In the genomic region with DNA sequence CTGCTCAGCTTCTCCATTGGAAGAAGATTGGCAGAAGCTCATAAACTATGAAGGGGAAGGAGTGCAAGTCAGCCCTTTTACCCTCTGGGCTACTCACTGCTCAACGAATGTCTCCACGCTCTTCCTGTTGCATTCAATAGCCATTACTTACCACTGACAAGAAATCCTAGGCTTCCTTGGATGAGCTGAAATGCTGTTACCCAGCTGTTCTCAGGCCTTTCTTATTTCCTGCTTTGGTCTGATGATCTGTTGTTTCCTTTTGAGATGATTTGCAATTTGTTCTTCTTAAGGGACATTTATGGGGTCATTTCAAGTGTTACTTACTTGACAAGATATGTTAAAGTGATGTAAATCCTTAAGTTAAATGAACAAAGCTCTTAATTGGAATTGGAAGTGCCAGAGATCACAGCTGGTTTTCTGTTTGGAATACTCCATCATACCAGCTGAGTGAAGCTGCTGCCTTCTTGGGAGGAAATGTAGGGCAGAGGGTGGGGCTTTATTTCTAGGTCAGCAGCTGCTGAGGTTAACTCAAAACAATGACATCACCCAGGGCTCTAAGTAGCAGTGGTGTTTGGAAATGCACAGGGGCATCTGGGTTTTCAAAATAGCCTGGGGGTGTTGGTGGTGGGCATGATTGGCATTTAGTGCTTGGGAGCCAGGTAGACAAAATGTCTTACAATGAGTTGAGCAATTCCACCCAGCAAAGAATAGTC, we compare ENCODE assay signal across 9 cellular contexts.
DNase-seq lines count a peak whose midpoint lies in the region; ATAC-seq, FAIRE-seq and TF ChIP-seq lines count a peak whose summit lies in the region.
"Had no signal": no experiment of that assay in that cellular context is flagged by ENCODE, and none has a peak within 500 bp of the region (broad histone marks: within the 10 kb centered on the region; RNA-seq: fewer than 3 reads in every experiment).

No MANE protein-coding gene starts in this region.

- POLR2A ChIA-PET in WTC11 (lab: Charles Lee) = interaction anchor here (1.2 kb wide), 1 partner anchor 207 kb away, joined by 4 read pairs; a partner anchor contains a TSS

- H3K36me3 Mint-ChIP-seq in WTC11 = no peaks in the 10 kb centered on the region

- H3K27me3 Mint-ChIP-seq in WTC11 (ENCODE audit: low read depth) = peaks cover 3% of the 10 kb centered on the region; the same call in 1 of the 2 replicates

- H3K4me3 ChIP-seq in esophagus squamous epithelium (peak overlapping the region in 1 of 4 donors; percentile 15), pancreas (no peak overlapping the region)
- H3K4me3 ChIP-seq: cardiac muscle cell had no signal

- 41 to 54% methylated on average over 2 of the region's 2 CpGs for WGBS in esophagus squamous epithelium, 2 donors
- 69 to 81% methylated on average over 2 of the region's 2 CpGs for whole genome bisulfite sequencing in pancreas, 2 donors

- ATAC-seq in WTC11 (peak; percentile 59), pancreas (peak; percentile 55 to 86 (median 73)), GM18873 (IDR thresholded peaks at IDR 0.05; ENCODE audit: low FRiP score, unreplicated experiment) (no peak), HG02759 (IDR thresholded peaks at IDR 0.05; ENCODE audit: unreplicated experiment) (no peak)

- CTCF ChIA-PET in WTC11 (lab: Charles Lee) = interaction anchor here (1.3 to 2.7 kb wide), 4 partner anchors 9 to 324 kb away, joined by 5 to 28 read pairs (median 8); a partner anchor contains a TSS

- H3K27me3 ChIP-seq in esophagus squamous epithelium = peaks cover 0 to 5% (median 0%) of the 10 kb centered on the region in 4 donors
- H3K27me3 ChIP-seq in pancreas = no peaks in the 10 kb centered on the region
- H3K27me3 ChIP-seq: cardiac muscle cell had no signal

- DNase-seq in GM04504 (ENCODE audit: low read depth) = peak; percentile 29
- DNase-seq in WTC11 (ENCODE audit: low spot score) = no peak
- DNase-seq in esophagus squamous epithelium (lab: John Stamatoyannopoulos, UW) = no peak
- no peak for DNase-seq in pancreas
- DNase-seq in GM13976 (ENCODE audit: low spot score) = no peak
- no peak for DNase-seq in GM12891 (ENCODE audit: insufficient read length, low spot score)

- intact Hi-C loops in esophagus squamous epithelium (cut with DNase I) = no loop called here
- intact Hi-C loops in pancreas (cut with DNase I) = loop anchor here in 2 of 3 donors (10.0 kb wide), 2 partner anchors 195 to 295 kb away; no protein-coding TSS in a partner anchor

- H3K4me1 Mint-ChIP-seq in WTC11 = peaks cover 12% of the 10 kb centered on the region

- H3K9me3 Mint-ChIP-seq in WTC11 = no peaks in the 10 kb centered on the region

- H3K4me1 ChIP-seq in esophagus squamous epithelium (peaks cover 3 to 18% (median 9%) of the 10 kb centered on the region in 3 donors), pancreas (no peaks in the 10 kb centered on the region)

- no peaks in the 10 kb centered on the region for H3K36me3 ChIP-seq in esophagus squamous epithelium
- no peaks in the 10 kb centered on the region for H3K36me3 ChIP-seq in pancreas
- H3K36me3 ChIP-seq: cardiac muscle cell had no signal

- no peak for FAIRE-seq in pancreas (lab: Jason Lieb, UNC)
- no peak for FAIRE-seq in GM12891 (lab: Jason Lieb, UNC)

- TF ChIP-seq POLR2A in esophagus squamous epithelium (IDR thresholded peaks at IDR 0.05) (no peak), GM12891 (IDR thresholded peaks at IDR 0.05; ENCODE audit: low read depth, low read length) (no peak)

- peak overlapping the region; percentile 37; the same call in 1 of the 2 replicates for H3K27ac Mint-ChIP-seq in WTC11

- H3K27ac ChIP-seq in esophagus squamous epithelium = peak overlapping the region; percentile 53 to 80 (median 72)
- no peak overlapping the region for H3K27ac ChIP-seq in pancreas
- H3K27ac ChIP-seq: cardiac muscle cell had no signal

- H3K9me3 ChIP-seq in esophagus squamous epithelium (no peaks in the 10 kb centered on the region), pancreas (no peaks in the 10 kb centered on the region)

- H3K4me3 Mint-ChIP-seq in WTC11 = no peak overlapping the region

- TF ChIP-seq CTCF in WTC11 (IDR thresholded peaks at IDR 0.05) = no peak
- no peak for TF ChIP-seq CTCF in esophagus squamous epithelium (IDR thresholded peaks at IDR 0.05)
- no peak for TF ChIP-seq CTCF in pancreas (IDR thresholded peaks at IDR 0.05)
- no peak for TF ChIP-seq CTCF in GM13976 (IDR thresholded peaks at IDR 0.05; ENCODE audit: borderline replicate concordance, control extremely low read depth, extremely low read depth, insufficient read depth, missing control alignments)

- in situ Hi-C loops in GM13976 (cut with MboI; ENCODE audit: low sequenced_read_pairs, unreplicated experiment) = loop anchor here (10.0 kb wide), 1 partner anchor 205 kb away; a partner anchor contains a TSS

TF ChIP-seq in WTC11, 78 proteins besides CTCF, POLR2A, EP300 and RAD21 (continues in another document):
- TF ChIP-seq ZNF671 (CRISPR knock-in tag; IDR thresholded peaks at IDR 0.05) = no peak
- TF ChIP-seq, protein P1, sequence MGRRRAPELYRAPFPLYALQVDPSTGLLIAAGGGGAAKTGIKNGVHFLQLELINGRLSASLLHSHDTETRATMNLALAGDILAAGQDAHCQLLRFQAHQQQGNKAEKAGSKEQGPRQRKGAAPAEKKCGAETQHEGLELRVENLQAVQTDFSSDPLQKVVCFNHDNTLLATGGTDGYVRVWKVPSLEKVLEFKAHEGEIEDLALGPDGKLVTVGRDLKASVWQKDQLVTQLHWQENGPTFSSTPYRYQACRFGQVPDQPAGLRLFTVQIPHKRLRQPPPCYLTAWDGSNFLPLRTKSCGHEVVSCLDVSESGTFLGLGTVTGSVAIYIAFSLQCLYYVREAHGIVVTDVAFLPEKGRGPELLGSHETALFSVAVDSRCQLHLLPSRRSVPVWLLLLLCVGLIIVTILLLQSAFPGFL (CRISPR knock-in tag; IDR thresholded peaks at IDR 0.05; ENCODE audit: borderline replicate concordance) = no peak
- TF ChIP-seq NFATC4 (CRISPR knock-in tag; IDR thresholded peaks at IDR 0.05) = no peak
- TF ChIP-seq RORB (CRISPR knock-in tag; IDR thresholded peaks at IDR 0.05) = no peak
- TF ChIP-seq, protein P2, sequence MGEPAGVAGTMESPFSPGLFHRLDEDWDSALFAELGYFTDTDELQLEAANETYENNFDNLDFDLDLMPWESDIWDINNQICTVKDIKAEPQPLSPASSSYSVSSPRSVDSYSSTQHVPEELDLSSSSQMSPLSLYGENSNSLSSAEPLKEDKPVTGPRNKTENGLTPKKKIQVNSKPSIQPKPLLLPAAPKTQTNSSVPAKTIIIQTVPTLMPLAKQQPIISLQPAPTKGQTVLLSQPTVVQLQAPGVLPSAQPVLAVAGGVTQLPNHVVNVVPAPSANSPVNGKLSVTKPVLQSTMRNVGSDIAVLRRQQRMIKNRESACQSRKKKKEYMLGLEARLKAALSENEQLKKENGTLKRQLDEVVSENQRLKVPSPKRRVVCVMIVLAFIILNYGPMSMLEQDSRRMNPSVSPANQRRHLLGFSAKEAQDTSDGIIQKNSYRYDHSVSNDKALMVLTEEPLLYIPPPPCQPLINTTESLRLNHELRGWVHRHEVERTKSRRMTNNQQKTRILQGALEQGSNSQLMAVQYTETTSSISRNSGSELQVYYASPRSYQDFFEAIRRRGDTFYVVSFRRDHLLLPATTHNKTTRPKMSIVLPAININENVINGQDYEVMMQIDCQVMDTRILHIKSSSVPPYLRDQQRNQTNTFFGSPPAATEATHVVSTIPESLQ (CRISPR knock-in tag; IDR thresholded peaks at IDR 0.05) = no peak
- TF ChIP-seq, protein P3, sequence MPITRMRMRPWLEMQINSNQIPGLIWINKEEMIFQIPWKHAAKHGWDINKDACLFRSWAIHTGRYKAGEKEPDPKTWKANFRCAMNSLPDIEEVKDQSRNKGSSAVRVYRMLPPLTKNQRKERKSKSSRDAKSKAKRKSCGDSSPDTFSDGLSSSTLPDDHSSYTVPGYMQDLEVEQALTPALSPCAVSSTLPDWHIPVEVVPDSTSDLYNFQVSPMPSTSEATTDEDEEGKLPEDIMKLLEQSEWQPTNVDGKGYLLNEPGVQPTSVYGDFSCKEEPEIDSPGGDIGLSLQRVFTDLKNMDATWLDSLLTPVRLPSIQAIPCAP (CRISPR knock-in tag; IDR thresholded peaks at IDR 0.05) = no peak

TF ChIP-seq in GM12891, 5 proteins besides CTCF, POLR2A, EP300 and RAD21:
- TF ChIP-seq PAX5 (IDR thresholded peaks at IDR 0.05; ENCODE audit: insufficient read depth, low read length, severe bottlenecking) (no peak), SPI1 (IDR thresholded peaks at IDR 0.05; ENCODE audit: low read depth, low read length) (no peak), POU2F2 (IDR thresholded peaks at IDR 0.05; ENCODE audit: low read depth, low read length) (no peak), POLR2AphosphoS5 (IDR thresholded peaks at IDR 0.05; ENCODE audit: low read depth, low read length) (no peak), TAF1 (IDR thresholded peaks at IDR 0.05; ENCODE audit: low read depth, low read length) (no peak)
TF ChIP-seq in GM12891: peak in this region for 0.

Comparison
In these comparisons a context has a peak if more than half of its experiments do, and no peak if none do; other contexts are left out.
1. ATAC-seq: peak in WTC11 (single experiment) and pancreas (4 of 4); none in GM18873 (single experiment) and HG02759 (single experiment).
2. H3K27ac ChIP-seq: peak in esophagus squamous epithelium (4 of 4); none in pancreas (0 of 4).